9 cellular contexts compared by ENCODE assay signal in the genomic region with DNA sequence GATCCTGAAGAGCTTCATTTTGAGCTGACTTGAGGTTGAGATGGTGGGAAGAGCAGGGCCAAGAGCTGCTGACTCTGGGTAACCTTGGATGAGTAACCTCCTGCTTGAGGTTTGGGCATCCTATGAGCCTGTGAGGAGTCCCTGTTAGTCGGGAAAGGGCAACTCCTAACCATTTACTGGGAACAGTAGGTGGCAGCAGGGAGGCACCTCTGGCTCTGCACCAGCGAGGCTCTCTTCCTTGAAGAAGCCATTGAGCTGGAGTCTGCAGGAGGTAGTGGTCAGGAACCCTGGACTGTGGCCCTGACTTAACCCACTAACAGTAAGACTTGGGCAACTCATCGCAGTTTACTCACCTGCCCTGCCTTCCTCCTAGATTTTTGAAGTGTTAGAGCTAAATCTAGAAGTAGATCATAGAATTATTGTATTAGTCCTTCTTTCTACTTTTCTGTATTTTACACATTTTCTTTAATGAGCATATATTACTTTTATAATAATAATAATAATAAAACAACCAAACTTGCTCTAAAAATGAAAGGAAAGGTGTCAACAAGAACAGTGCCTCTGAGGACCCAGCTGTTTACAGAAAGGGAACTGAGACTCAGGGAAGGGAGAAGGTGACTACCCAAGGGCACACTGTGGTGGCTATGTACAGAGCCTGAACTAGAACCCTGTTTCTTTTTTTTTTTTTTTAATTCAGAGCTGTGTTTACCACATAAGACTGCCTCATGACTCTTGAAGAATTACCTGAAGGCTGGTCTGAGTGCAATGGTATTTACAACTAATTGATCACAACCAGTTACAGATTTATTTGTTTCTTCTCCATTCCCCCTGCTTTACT. TPM values are rescaled to one million over a fixed set of nuclear protein-coding genes. Genes with fewer than 3 reads are reported as not detected.
A peak's percentile ranks its signal among the peaks of the same experiment; 100 is the strongest.
DNase-seq lines count a peak whose midpoint lies in the region; TF ChIP-seq lines count a peak whose summit lies in the region.
"Had no signal": no experiment of that assay in that cellular context is flagged by ENCODE, and none has a peak within 500 bp of the region (broad histone marks: within the 10 kb centered on the region; RNA-seq: fewer than 3 reads in every experiment).

No MANE protein-coding gene starts in this region.

- H3K27ac ChIP-seq in OCI-LY1 (ENCODE audit: low read depth, low read length, poor library complexity, severe bottlenecking) (no peak overlapping the region), fibroblast of lung (ENCODE audit: insufficient read depth, low read length) (no peak overlapping the region)

- H3K4me3 Mint-ChIP-seq in nephron = no peak overlapping the region
- H3K4me3 Mint-ChIP-seq: T-helper 1 cell treated with Interleukin-12 subunit alpha and Interleukin-12 subunit beta and Interleukin-4 antibody, amounts not matched to agents 30 μg/mL and 1 μg/mL, for 36 hours had no signal

- H3K9ac ChIP-seq in OCI-LY1 (ENCODE audit: low read length) = no peak overlapping the region
- H3K9ac ChIP-seq in fibroblast of lung (ENCODE audit: insufficient read depth, low read length) = no peak overlapping the region

- H3K36me3 Mint-ChIP-seq in nephron (ENCODE audit: low read depth) = no peaks in the 10 kb centered on the region

- peaks cover 7% of the 10 kb centered on the region; the same call in 1 of the 2 replicates for H3K27me3 ChIP-seq in OCI-LY1 (ENCODE audit: insufficient read depth, low read length)
- H3K27me3 ChIP-seq in fibroblast of lung (ENCODE audit: control insufficient read depth, insufficient read depth, low read length) = peaks cover 18% of the 10 kb centered on the region

- TF ChIP-seq CTCF in OCI-LY1 (IDR thresholded peaks at IDR 0.05; ENCODE audit: low read length) = peak; percentile 70
- TF ChIP-seq CTCF in fibroblast of lung (conservative IDR thresholded peaks at IDR 0.05 in 1 of 2, IDR thresholded peaks at IDR 0.05 in 1 of 2; ENCODE audit: low read depth in 1 of 2, low read length in 2 of 2) = peak; percentile 78 to 93
- peak; percentile 60 to 71 (median 68) for TF ChIP-seq CTCF in nephron (IDR thresholded peaks at IDR 0.05; ENCODE audit: unreplicated experiment in 3 of 3)

- H2AFZ ChIP-seq in OCI-LY1 (ENCODE audit: low read length) (no peak overlapping the region), fibroblast of lung (ENCODE audit: low read length) (no peak overlapping the region)

- H3K4me1 Mint-ChIP-seq in nephron = no peaks in the 10 kb centered on the region

- no peaks in the 10 kb centered on the region for H3F3A ChIP-seq in OCI-LY1 (ENCODE audit: insufficient read depth, low read length)

- H3K9me3 ChIP-seq in OCI-LY1 (ENCODE audit: low read length) (no peaks in the 10 kb centered on the region), fibroblast of lung (ENCODE audit: control insufficient read depth, insufficient read depth, low read depth, low read length) (no peaks in the 10 kb centered on the region)

- H3K36me3 ChIP-seq in OCI-LY1 (ENCODE audit: insufficient read depth, low read length) (no peaks in the 10 kb centered on the region), fibroblast of lung (ENCODE audit: control insufficient read depth, insufficient read depth, low read length) (no peaks in the 10 kb centered on the region)

- H3K4me2 ChIP-seq in OCI-LY1 (ENCODE audit: low read length) (no peak overlapping the region), fibroblast of lung (ENCODE audit: extremely low read depth, insufficient read depth, low read length) (no peak overlapping the region)

- no peaks in the 10 kb centered on the region for H3K9me2 ChIP-seq in OCI-LY1 (ENCODE audit: low read depth, low read length)

- DNase-seq in CD1c-positive myeloid dendritic cell (ENCODE audit: extremely low spot score) (peak; percentile 77), GM19238 (ENCODE audit: insufficient read length, low spot score) (peak; percentile 55), HS-5 (ENCODE audit: low read depth) (peak; percentile 63), activated T-cell treated with anti-CD3 and anti-CD28 coated beads for 48 hours (ENCODE audit: low read depth) (peak; percentile 36), fibroblast of lung (ENCODE audit: low read depth in 2 of 2) (peak; percentile 81)
- DNase-seq in stimulated activated naive CD4-positive, alpha-beta T cell treated with Interleukin-2 at 50 U/mL for 16 hours (lab: John Stamatoyannopoulos, UW) = peak; percentile 28

- H3K79me2 ChIP-seq in OCI-LY1 (ENCODE audit: insufficient read depth, low read length) = no peaks in the 10 kb centered on the region
- H3K79me2 ChIP-seq in fibroblast of lung (ENCODE audit: control insufficient read depth, insufficient read depth, low read length) = no peaks in the 10 kb centered on the region

- H3K4me1 ChIP-seq in OCI-LY1 (ENCODE audit: insufficient read depth, low read length, severe bottlenecking) = peaks cover 16% of the 10 kb centered on the region
- H3K4me1 ChIP-seq in fibroblast of lung (ENCODE audit: control insufficient read depth, extremely low read depth, insufficient read depth, low read length) = no peaks in the 10 kb centered on the region

- H3K4me3 ChIP-seq in OCI-LY1 (ENCODE audit: low read depth, low read length, poor library complexity, severe bottlenecking) (no peak overlapping the region), fibroblast of lung (replicated peaks in 1 of 4; ENCODE audit: control extremely low read depth in 1 of 4, insufficient read depth in 1 of 4, low read depth in 3 of 4, low read length in 4 of 4) (no peak overlapping the region)

- H4K20me1 ChIP-seq in OCI-LY1 (ENCODE audit: insufficient read depth, low read length) (no peaks in the 10 kb centered on the region), fibroblast of lung (ENCODE audit: control insufficient read depth, extremely low read depth, insufficient read depth, low read length) (no peaks in the 10 kb centered on the region)

- peaks cover 33% of the 10 kb centered on the region for H3K27me3 Mint-ChIP-seq in nephron (ENCODE audit: low read depth)

- no peaks in the 10 kb centered on the region for H3K9me3 Mint-ChIP-seq in nephron
- H3K9me3 Mint-ChIP-seq: T-helper 1 cell treated with Interleukin-12 subunit alpha and Interleukin-12 subunit beta and Interleukin-4 antibody, amounts not matched to agents 30 μg/mL and 1 μg/mL, for 36 hours had no signal

- no peak overlapping the region for H3K27ac Mint-ChIP-seq in nephron
- H3K27ac Mint-ChIP-seq: T-helper 1 cell treated with Interleukin-12 subunit alpha and Interleukin-12 subunit beta and Interleukin-4 antibody, amounts not matched to agents 30 μg/mL and 1 μg/mL, for 36 hours had no signal

RNA-seq across cellular contexts. Expression of a gene that starts 47.5 kb away (rescaled TPM):
- total RNA-seq in fibroblast of lung = 0.26 and 0.33 TPM in 2 replicates
- polyA plus RNA-seq in fibroblast of lung = 0.75 and 4.3 TPM in 2 replicates
- polyA plus RNA-seq in fibroblast of lung (2012) = 0.76 and 2.5 TPM in 2 replicates
- polyA minus RNA-seq in fibroblast of lung (ENCODE audit: low replicate concordance) = 0.51 and 1.2 TPM in 2 replicates

RNA-seq across cellular contexts. Expression of a gene that starts 53.7 kb away (rescaled TPM):
- total RNA-seq in fibroblast of lung = 9.2 and 13.7 TPM in 2 replicates
- 3.0 and 5.0 TPM in 2 replicates for polyA plus RNA-seq in fibroblast of lung
- 3.0 and 4.8 TPM in 2 replicates for polyA plus RNA-seq in fibroblast of lung (2012)
- polyA minus RNA-seq in fibroblast of lung (ENCODE audit: low replicate concordance) = 7.5 and 8.3 TPM in 2 replicates

RNA-seq across cellular contexts. Expression of a gene that starts 58.1 kb away (rescaled TPM):
- 61.6 and 67.5 TPM in 2 replicates for total RNA-seq in fibroblast of lung
- 164 and 230 TPM in 2 replicates for polyA plus RNA-seq in fibroblast of lung
- 136 and 191 TPM in 2 replicates for polyA plus RNA-seq in fibroblast of lung (2012)
- 119 and 235 TPM in 2 replicates for polyA minus RNA-seq in fibroblast of lung (ENCODE audit: low replicate concordance)

Comparison
In these comparisons a context has a peak if more than half of its experiments do, and no peak if none do; other contexts are left out.
1. DNase-seq: peak in every context shown above with its lines; median percentile 81 in fibroblast of lung; 77 in CD1c-positive myeloid dendritic cell; 63 in HS-5; 55 in GM19238; 36 in activated T-cell treated with anti-CD3 and anti-CD28 coated beads for 48 hours; 28 in stimulated activated naive CD4-positive, alpha-beta T cell treated with Interleukin-2 at 50 U/mL for 16 hours.